23 cellular contexts compared by ENCODE assay signal in genomic region chr4:185872747-185873380, GRCh38.
"Had no signal": no experiment of that assay in that cellular context is flagged by ENCODE, and none has a peak within 500 bp of the region (broad histone marks: within the 10 kb centered on the region; RNA-seq: fewer than 3 reads in every experiment).

No MANE protein-coding gene starts in this region.

- DNase-seq: activated CD4-positive, alpha-beta memory T cell treated with anti-CD3 and anti-CD28 coated beads for 36 hours; activated CD4-positive, alpha-beta T cell treated with anti-CD3 and anti-CD28 coated beads for 36 hours; activated CD8-positive, alpha-beta memory T cell treated with anti-CD3 and anti-CD28 coated beads, Interleukin-2, amount 10 ng/mL, durations not matched to agents 7 days and 5 days; activated naive CD4-positive, alpha-beta T cell treated with anti-CD3 and anti-CD28 coated beads for 36 hours; activated naive CD8-positive, alpha-beta T cell treated with anti-CD3 and anti-CD28 coated beads, Interleukin-2, amount 50 U/mL, for 24 hours; activated T-cell treated with anti-CD3 and anti-CD28 coated beads, Interleukin-2, amount 50 U/mL, for 1 hour; effector CD4-positive, alpha-beta T cell; kidney; nephron progenitor cell; occipital lobe; right lobe of liver; stimulated activated CD4-positive, alpha-beta T cell treated with anti-CD3 and anti-CD28 coated beads, Interleukin-4, amount 100 ng/mL, for 4 hours; stimulated activated CD8-positive, alpha-beta memory T cell treated with anti-CD3 and anti-CD28 coated beads, Interleukin-4, amount 100 ng/mL, for 48 hours; stimulated activated naive CD4-positive, alpha-beta T cell treated with Interleukin-2 at 50 U/mL for 16 hours; substantia nigra; T-cell; trophoblast cell had no signal

- H3K9me3 ChIP-seq: prostate gland, right lobe of liver had no signal

- H3K27ac ChIP-seq: coronary artery, prostate gland, right lobe of liver, SK-N-MC, VCaP had no signal

- H3K36me3 ChIP-seq: prostate gland, right lobe of liver had no signal

- H3K4me3 ChIP-seq: coronary artery, prostate gland, right lobe of liver, SK-N-MC, smooth muscle cell had no signal

- FAIRE-seq: endothelial cell of umbilical vein, kidney had no signal

- H3K27me3 ChIP-seq: right lobe of liver had no signal

- ATAC-seq: activated CD4-positive, alpha-beta T cell treated with anti-CD3 and anti-CD28 coated beads for 36 hours; activated CD8-positive, alpha-beta memory T cell treated with anti-CD3 and anti-CD28 coated beads, Interleukin-2, amount 10 ng/mL, durations not matched to agents 7 days and 5 days; activated naive CD8-positive, alpha-beta T cell treated with anti-CD3 and anti-CD28 coated beads, Interleukin-2, amount 50 U/mL, for 24 hours; right lobe of liver; T-cell had no signal

- H3K4me1 ChIP-seq: prostate gland, right lobe of liver had no signal
